8 cellular contexts compared by ENCODE assay signal in the genomic region with DNA sequence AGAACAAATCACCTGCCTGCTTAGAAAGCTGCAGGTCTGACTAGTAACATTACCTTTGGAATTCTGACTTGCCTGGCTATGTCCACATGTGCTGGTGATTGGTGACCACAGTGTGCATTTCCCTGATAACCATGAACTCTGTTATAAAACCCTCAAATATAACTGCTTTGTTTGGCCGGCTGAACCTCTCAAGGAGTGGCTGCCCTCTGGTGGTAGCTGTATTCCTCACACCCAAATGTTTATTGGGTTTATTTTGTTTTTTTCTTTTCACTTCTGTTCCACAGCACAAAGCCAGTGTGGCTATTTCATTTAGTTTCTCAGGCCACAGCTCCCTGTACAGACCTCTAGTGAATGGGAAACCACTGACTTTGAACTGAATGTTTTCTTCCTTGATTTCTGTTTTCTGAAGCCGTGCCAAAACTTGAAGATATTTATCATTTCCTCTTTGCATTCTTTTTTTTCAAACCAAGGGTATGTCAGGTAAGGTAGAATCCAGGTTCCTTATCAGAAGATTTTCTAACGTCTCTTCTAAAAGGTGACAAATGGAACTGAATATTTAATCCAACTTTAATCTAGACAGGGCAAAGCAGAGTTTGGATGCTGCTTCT.
DNase-seq lines count a peak whose midpoint lies in the region; ATAC-seq and TF ChIP-seq lines count a peak whose summit lies in the region.

No MANE protein-coding gene starts in this region.

- peak; percentile 74 for TF ChIP-seq CTCF in psoas muscle (IDR thresholded peaks at IDR 0.05)

- H3K4me3 ChIP-seq in psoas muscle = no peak overlapping the region

- intact Hi-C loops in activated CD4-positive, alpha-beta memory T cell treated with anti-CD3 and anti-CD28 coated beads for 36 hours (cut with micrococcal nuclease) = loop anchor here (5.0 kb wide), 1 partner anchor 1315 kb away; the partner anchor contains the start of gene CCDC85A
- intact Hi-C loops in head of caudate nucleus (cut with DNase I) = no loop called here
- intact Hi-C loops in psoas muscle (cut with DNase I) = loop anchor here in 1 of 2 donors (5.0 kb wide), 1 partner anchor 120 kb away; no protein-coding TSS in a partner anchor

- peak; percentile 64 for DNase-seq in DMS153 treated with DMSO at 0.1 percent for 48 hours (lab: John Stamatoyannopoulos, UW; ENCODE audit: unreplicated experiment)
- peak; percentile 40 to 74 for DNase-seq in NCI-H446 (lab: John Stamatoyannopoulos, UW)
- peak; percentile 27 for DNase-seq in activated CD4-positive, alpha-beta memory T cell treated with anti-CD3 and anti-CD28 coated beads for 36 hours
- DNase-seq in head of caudate nucleus = peak; percentile 2 to 81 (median 54)
- no peak for DNase-seq in psoas muscle
- DNase-seq in NK-92 treated with Interleukin-12 subunit alpha and Interleukin-12 subunit beta, amount 100 ng/mL, for 24 hours (lab: John Stamatoyannopoulos, UW) = no peak

- no peak overlapping the region for H3K27ac Mint-ChIP-seq in activated CD4-positive, alpha-beta memory T cell treated with anti-CD3 and anti-CD28 coated beads for 36 hours

- 30 to 35% (median 32%) methylated on average over 3 of the region's 3 CpGs for WGBS in psoas muscle, 3 donors

- ATAC-seq in GM19351 (IDR thresholded peaks at IDR 0.05; ENCODE audit: unreplicated experiment) = peak; percentile 89
- ATAC-seq in HG03442 (IDR thresholded peaks at IDR 0.05; ENCODE audit: unreplicated experiment) = peak; percentile 90
- peak in 1 of 4 donors; percentile 58 for ATAC-seq in psoas muscle

- POLR2A ChIA-PET in activated CD4-positive, alpha-beta memory T cell treated with anti-CD3 and anti-CD28 coated beads for 36 hours (lab: Charles Lee) = no interaction called here

- H3K36me3 Mint-ChIP-seq in activated CD4-positive, alpha-beta memory T cell treated with anti-CD3 and anti-CD28 coated beads for 36 hours = no peaks in the 10 kb centered on the region

- CTCF ChIA-PET in activated CD4-positive, alpha-beta memory T cell treated with anti-CD3 and anti-CD28 coated beads for 36 hours (lab: Charles Lee) = interaction anchor here (0.6 to 1.7 kb wide), 4 partner anchors 16 to 44 kb away, joined by 3 to 6 read pairs (median 4); no protein-coding TSS in a partner anchor

- H3K27ac ChIP-seq in psoas muscle = no peak overlapping the region

- H3K27me3 Mint-ChIP-seq in activated CD4-positive, alpha-beta memory T cell treated with anti-CD3 and anti-CD28 coated beads for 36 hours = no peaks in the 10 kb centered on the region

- H3K4me1 ChIP-seq in psoas muscle = no peaks in the 10 kb centered on the region

- no peaks in the 10 kb centered on the region for H3K4me1 Mint-ChIP-seq in activated CD4-positive, alpha-beta memory T cell treated with anti-CD3 and anti-CD28 coated beads for 36 hours (ENCODE audit: low read depth)

- H3K9me3 Mint-ChIP-seq in activated CD4-positive, alpha-beta memory T cell treated with anti-CD3 and anti-CD28 coated beads for 36 hours = peaks cover 8% of the 10 kb centered on the region

- no peaks in the 10 kb centered on the region for H3K9me3 ChIP-seq in psoas muscle

- H3K4me3 Mint-ChIP-seq in activated CD4-positive, alpha-beta memory T cell treated with anti-CD3 and anti-CD28 coated beads for 36 hours = no peak overlapping the region

- H3K36me3 ChIP-seq in psoas muscle (ENCODE audit: insufficient read depth in 1 of 2, low read depth in 1 of 2) = no peaks in the 10 kb centered on the region

- H3K27me3 ChIP-seq in psoas muscle (ENCODE audit: insufficient read depth in 3 of 3, low read length in 2 of 3) = no peaks in the 10 kb centered on the region

Comparison
In these comparisons a context has a peak if more than half of its experiments do, and no peak if none do; other contexts are left out.
1. DNase-seq: peak in DMS153 treated with DMSO at 0.1 percent for 48 hours (single experiment), NCI-H446 (2 of 2), activated CD4-positive, alpha-beta memory T cell treated with anti-CD3 and anti-CD28 coated beads for 36 hours (single experiment) and head of caudate nucleus (42 of 42); none in psoas muscle (0 of 2) and NK-92 treated with Interleukin-12 subunit alpha and Interleukin-12 subunit beta, amount 100 ng/mL, for 24 hours (single experiment).